In genomic region chr19:5114713-5115112, GRCh38 we compare ENCODE assay signal across 27 cellular contexts.
A peak's percentile ranks its signal among the peaks of the same experiment; 100 is the strongest.
DNase-seq lines count a peak whose midpoint lies in the region; ATAC-seq, FAIRE-seq and TF ChIP-seq lines count a peak whose summit lies in the region.
"Had no signal": no experiment of that assay in that cellular context is flagged by ENCODE, and none has a peak within 500 bp of the region (broad histone marks: within the 10 kb centered on the region; RNA-seq: fewer than 3 reads in every experiment).

No MANE protein-coding gene starts in this region.

- no peak overlapping the region for H2AFZ ChIP-seq in HepG2 (ENCODE audit: low read length)

- H3K4me3 ChIP-seq in HepG2 (replicated peaks in 1 of 3; ENCODE audit: insufficient read depth in 1 of 3, low read depth in 2 of 3, low read length in 3 of 3) (no peak overlapping the region), stomach (no peak overlapping the region)
- H3K4me3 ChIP-seq: SJSA1 had no signal

- H3K27ac ChIP-seq in HepG2 (ENCODE audit: extremely low read length, insufficient read depth, low read length): no peak overlapping the region
- H3K27ac ChIP-seq in stomach: peak overlapping the region in 4 of 5 donors; percentile 11 to 52 (median 28)
- H3K27ac ChIP-seq: 22Rv1, SJSA1 had no signal

- in situ Hi-C loops in HepG2 (cut with HindIII; ENCODE audit: extremely low pct_ligation_motif_present, low pct_unique_long_range_greater_than_20kb): no loop called here

- no peaks in the 10 kb centered on the region for H3K79me2 ChIP-seq in HepG2 (ENCODE audit: insufficient read depth, low read length)

- BruUV-seq in HepG2 (replicated peaks; lab: Mats Ljungman, UMichigan): no TSS peak

- no peak for TF ChIP-seq POLR2A in HepG2 (IDR thresholded peaks at IDR 0.05; ENCODE audit: insufficient read depth in 1 of 2, low read depth in 2 of 2, low read length in 2 of 2)
- TF ChIP-seq POLR2A in stomach (IDR thresholded peaks at IDR 0.05): no peak

- no peaks in the 10 kb centered on the region; a peak in 1 of 5 replicates for H3K27me3 ChIP-seq in HepG2 (ENCODE audit: control insufficient read depth in 1 of 2, insufficient read depth in 2 of 2, low read length in 2 of 2)
- H3K27me3 ChIP-seq in stomach: no peaks in the 10 kb centered on the region
- H3K27me3 ChIP-seq: SJSA1 had no signal

- TF ChIP-seq CTCF in HepG2 (CRISPR knock-in tag; IDR thresholded peaks at IDR 0.05) (no peak), stomach (IDR thresholded peaks at IDR 0.05) (no peak)

- peak; percentile 69 for ATAC-seq in Right ventricle myocardium superior (ENCODE audit: poor library complexity)
- ATAC-seq in HepG2: peak; percentile 7; the same call in 1 of the 3 replicates
- ATAC-seq: esophagus mucosa; left colon; stimulated activated memory B cell treated with anti-CD40 and anti-IgM and Interleukin-4, amounts not matched to agents 10 μg/mL and 1 μg/mL and 100 μg/mL, for 72 hours had no signal

- no peaks in the 10 kb centered on the region for H3K9me3 ChIP-seq in HepG2 (ENCODE audit: low read length)
- H3K9me3 ChIP-seq in stomach: no peaks in the 10 kb centered on the region
- H3K9me3 ChIP-seq: SJSA1 had no signal

- TF ChIP-seq RAD21 in HepG2 (CRISPR knock-in tag; IDR thresholded peaks at IDR 0.05): no peak

- POLR2A ChIA-PET in HepG2 (lab: Yijun Ruan, JAX): no interaction called here

- H3K36me3 ChIP-seq in HepG2 (replicated peaks in 1 of 2; ENCODE audit: control insufficient read depth in 1 of 2, insufficient read depth in 2 of 2, low read length in 2 of 2) (peaks cover 5 to 24% of the 10 kb centered on the region in 2 experiments; a peak in 3 of 5 replicates), stomach (peaks cover 13 to 85% (median 80%) of the 10 kb centered on the region in 4 donors)

- intact Hi-C loops in Right ventricle myocardium superior (cut with DNase I) (no loop called here), HepG2 (cut with micrococcal nuclease; ENCODE audit: unreplicated experiment) (no loop called here), stomach (cut with DNase I; ENCODE audit: low total_unique reads) (no loop called here)

- no peak overlapping the region for H3K4me2 ChIP-seq in HepG2 (ENCODE audit: low read depth, low read length)

- CTCF ChIA-PET in HepG2 (lab: Yijun Ruan, JAX; ENCODE audit: low intra/inter-chr PET ratio, low total read pairs): no interaction called here

- DNase-seq in NCI-H2227 (lab: John Stamatoyannopoulos, UW; ENCODE audit: unreplicated experiment): peak; percentile 20
- DNase-seq in NCI-H2227 treated with DMSO at 0.1 percent for 48 hours (lab: John Stamatoyannopoulos, UW): no peak
- no peak for DNase-seq in Right ventricle myocardium superior
- no peak for DNase-seq in HepG2 (ENCODE audit: low spot score)
- DNase-seq in stomach: peak; percentile 35
- no peak for DNase-seq in NCI-H2171 treated with DMSO at 0.1 percent for 48 hours (lab: John Stamatoyannopoulos, UW)
- no peak for DNase-seq in NCI-H226
- DNase-seq in effector CD4-positive, alpha-beta T cell: no peak
- DNase-seq: activated CD4-positive, alpha-beta T cell treated with anti-CD3 and anti-CD28 coated beads, Interleukin-2, amount 50 U/mL, for 48 hours; activated CD8-positive, alpha-beta memory T cell treated with anti-CD3 and anti-CD28 coated beads, Interleukin-2, amount 50 U/mL, for 4 hours; activated naive CD4-positive, alpha-beta T cell treated with anti-CD3 and anti-CD28 coated beads, Interleukin-2, amount 10 ng/mL, durations not matched to agents 7 days and 5 days; CD4-positive, CD25-positive, alpha-beta regulatory T cell; cortex of kidney; foreskin fibroblast; IMR-90; left colon; NCI-H1048; NCI-H1694 treated with DMSO at 0.1 percent for 48 hours; NCI-H69; retina; stimulated activated CD4-positive, alpha-beta T cell treated with anti-CD3 and anti-CD28 coated beads, Interleukin-4, amount 100 ng/mL, for 4 hours; T-helper 1 cell had no signal

- H3K9ac ChIP-seq in HepG2 (ENCODE audit: insufficient read depth, low read depth, low read length): no peak overlapping the region

- 69% methylated on average over 6 of the region's 10 CpGs for WGBS in HepG2 (ENCODE audit: low lambda C conversion rate)
- WGBS in stomach, 5 donors: 45 to 65% (median 52%) methylated on average over 6 to 10 of the region's 10 CpGs

- no peaks in the 10 kb centered on the region for H4K20me1 ChIP-seq in HepG2 (ENCODE audit: insufficient read depth, low read length)

- peaks cover 21% of the 10 kb centered on the region for H3K4me1 ChIP-seq in HepG2 (ENCODE audit: insufficient read depth, low read length)
- peaks cover 0 to 24% (median 10%) of the 10 kb centered on the region in 4 donors for H3K4me1 ChIP-seq in stomach
- H3K4me1 ChIP-seq: SJSA1 had no signal

- TF ChIP-seq EP300 in HepG2 (IDR thresholded peaks at IDR 0.05; ENCODE audit: low read depth in 2 of 2, low read length in 2 of 2) (no peak), HepG2 (CRISPR knock-in tag; IDR thresholded peaks at IDR 0.05; ENCODE audit: borderline replicate concordance) (no peak), stomach (IDR thresholded peaks at IDR 0.05) (no peak)

- no peak for FAIRE-seq in HepG2 (lab: Jason Lieb, UNC)
- FAIRE-seq: urothelium cell line had no signal

TF ChIP-seq in HepG2, 621 proteins besides CTCF, POLR2A, EP300 and RAD21:
- no peak for TF ChIP-seq ZBED4 (CRISPR knock-in tag; IDR thresholded peaks at IDR 0.05; ENCODE audit: borderline replicate concordance)
- no peak for TF ChIP-seq ZNF281 (CRISPR knock-in tag; IDR thresholded peaks at IDR 0.05; ENCODE audit: borderline replicate concordance)

Comparison
In these comparisons a context has a peak if more than half of its experiments do, and no peak if none do; other contexts are left out.
1. DNase-seq: peak in NCI-H2227 (single experiment) and stomach (single experiment); none in NCI-H2227 treated with DMSO at 0.1 percent for 48 hours (single experiment), Right ventricle myocardium superior (single experiment), HepG2 (single experiment), NCI-H2171 treated with DMSO at 0.1 percent for 48 hours (single experiment), NCI-H226 (single experiment) and effector CD4-positive, alpha-beta T cell (single experiment).